In genomic region chr7:124874644-124875163, GRCh38 we compare ENCODE assay signal across 36 cellular contexts.
"Had no signal": no experiment of that assay in that cellular context is flagged by ENCODE, and none has a peak within 500 bp of the region (broad histone marks: within the 10 kb centered on the region; RNA-seq: fewer than 3 reads in every experiment).

No MANE protein-coding gene starts in this region.

- FAIRE-seq: astrocyte, TTC549 had no signal

- DNase-seq: activated B cell treated with CpG ODN at 0.5 μM for 24 hours; activated CD4-positive, alpha-beta memory T cell treated with anti-CD3 and anti-CD28 coated beads for 36 hours; activated CD4-positive, alpha-beta T cell treated with anti-CD3 and anti-CD28 coated beads for 4 hours; activated CD4-positive, alpha-beta T cell treated with anti-CD3 and anti-CD28 coated beads, Interleukin-2, amount 10 ng/mL, durations not matched to agents 24 days and 14 days; activated CD4-positive, alpha-beta T cell treated with anti-CD3 and anti-CD28 coated beads, Interleukin-2, amount 50 U/mL, for 1 hour; activated CD4-positive, alpha-beta T cell treated with anti-CD3 and anti-CD28 coated beads, Interleukin-2, amount 50 U/mL, for 4 hours; activated CD4-positive, CD25-positive, alpha-beta regulatory T cell treated with anti-CD3 and anti-CD28 coated beads, Interleukin-2, amount 50 U/mL, for 72 hours; activated CD8-positive, alpha-beta memory T cell treated with anti-CD3 and anti-CD28 coated beads, Interleukin-2, amount 50 U/mL, for 4 hours; activated CD8-positive, alpha-beta T cell treated with anti-CD3 and anti-CD28 coated beads for 36 hours; activated effector memory CD4-positive, alpha-beta T cell treated with anti-CD3 and anti-CD28 coated beads, Interleukin-2, amount 50 U/mL, for 16 hours; activated gamma-delta T cell treated with Interleukin-2 at 50 U/mL for 16 hours; activated naive CD4-positive, alpha-beta T cell; activated naive CD4-positive, alpha-beta T cell treated with anti-CD3 and anti-CD28 coated beads for 36 hours; activated naive CD4-positive, alpha-beta T cell treated with anti-CD3 and anti-CD28 coated beads, Interleukin-2, amount 50 U/mL, for 16 hours; activated naive CD8-positive, alpha-beta T cell treated with anti-CD3 and anti-CD28 coated beads for 36 hours; activated T-cell treated with anti-CD3 and anti-CD28 coated beads for 4 hours; activated T-cell treated with anti-CD3 and anti-CD28 coated beads, Interleukin-2, amount 50 U/mL, for 1 hour; activated T-cell treated with anti-CD3 and anti-CD28 coated beads, Interleukin-2, amount 50 U/mL, for 4 hours; activated T-cell treated with anti-CD3 and anti-CD28 coated beads, Interleukin-2, amount 50 U/mL, for 72 hours; adrenal gland; amniotic stem cell; aorta; body of pancreas; brain microvascular endothelial cell; central memory CD4-positive, alpha-beta T cell; T-helper 2 cell; T-helper 9 cell had no signal

- H3K4me3 ChIP-seq: adrenal gland, body of pancreas, breast epithelium had no signal

- H3K27me3 Mint-ChIP-seq: activated B cell treated with CpG ODN at 0.5 μM for 24 hours; activated CD4-positive, alpha-beta memory T cell treated with anti-CD3 and anti-CD28 coated beads for 36 hours; activated CD4-positive, alpha-beta T cell treated with anti-CD3 and anti-CD28 coated beads, Interleukin-2, amount 10 ng/mL, durations not matched to agents 24 days and 14 days; activated CD8-positive, alpha-beta T cell treated with anti-CD3 and anti-CD28 coated beads for 36 hours; activated naive CD8-positive, alpha-beta T cell treated with anti-CD3 and anti-CD28 coated beads for 36 hours; activated T-helper 17 cell treated with anti-CD3 and anti-CD28 coated beads, Interleukin-2, amount 50 U/mL, for 72 hours had no signal

- H3K27ac Mint-ChIP-seq: activated B cell treated with CpG ODN at 0.5 μM for 24 hours; activated CD4-positive, alpha-beta memory T cell treated with anti-CD3 and anti-CD28 coated beads for 36 hours; activated CD4-positive, alpha-beta T cell treated with anti-CD3 and anti-CD28 coated beads, Interleukin-2, amount 10 ng/mL, durations not matched to agents 24 days and 14 days; activated CD8-positive, alpha-beta T cell treated with anti-CD3 and anti-CD28 coated beads for 36 hours; activated naive CD4-positive, alpha-beta T cell treated with anti-CD3 and anti-CD28 coated beads for 36 hours; activated naive CD4-positive, alpha-beta T cell treated with anti-CD3 and anti-CD28 coated beads, Interleukin-2, amount 50 U/mL, for 72 hours; activated naive CD8-positive, alpha-beta T cell treated with anti-CD3 and anti-CD28 coated beads for 36 hours; activated T-cell treated with anti-CD3 and anti-CD28 coated beads, Interleukin-2, amount 50 U/mL, for 72 hours; activated T-helper 1 cell treated with anti-CD3 and anti-CD28 coated beads, Interleukin-12 subunit alpha, Interleukin-12 subunit beta, Interleukin-2, Interleukin-4 antibody, amounts not matched to agents 30 ng/mL and 10 ng/mL and 1 ng/mL, durations not matched to agents 14 hours and 24 hours and 36 hours; activated T-helper 17 cell treated with anti-CD3 and anti-CD28 coated beads, Interleukin-2, amount 50 U/mL, for 72 hours; T-helper 1 cell treated with Interleukin-12 subunit alpha and Interleukin-12 subunit beta and Interleukin-4 antibody, amounts not matched to agents 30 μg/mL and 1 μg/mL, for 36 hours; T-helper 2 cell treated with Interferon-gamma antibody and Interleukin-4, amounts not matched to agents 5 μg/mL and 100 μg/mL, for 36 hours had no signal

- H3K27me3 ChIP-seq: adrenal gland, body of pancreas, brain microvascular endothelial cell, breast epithelium had no signal

- H3K9me3 Mint-ChIP-seq: activated B cell treated with CpG ODN at 0.5 μM for 24 hours; activated CD4-positive, alpha-beta memory T cell treated with anti-CD3 and anti-CD28 coated beads for 36 hours; activated CD8-positive, alpha-beta T cell treated with anti-CD3 and anti-CD28 coated beads for 36 hours; activated naive CD4-positive, alpha-beta T cell treated with anti-CD3 and anti-CD28 coated beads for 36 hours; activated naive CD4-positive, alpha-beta T cell treated with anti-CD3 and anti-CD28 coated beads, Interleukin-2, amount 50 U/mL, for 72 hours; activated naive CD8-positive, alpha-beta T cell treated with anti-CD3 and anti-CD28 coated beads for 36 hours; activated T-cell treated with anti-CD3 and anti-CD28 coated beads, Interleukin-2, amount 50 U/mL, for 4 hours; activated T-cell treated with anti-CD3 and anti-CD28 coated beads, Interleukin-2, amount 50 U/mL, for 72 hours; activated T-helper 1 cell treated with anti-CD3 and anti-CD28 coated beads, Interleukin-12 subunit alpha, Interleukin-12 subunit beta, Interleukin-2, Interleukin-4 antibody, amounts not matched to agents 30 ng/mL and 10 ng/mL and 1 ng/mL, durations not matched to agents 14 hours and 24 hours and 36 hours; activated T-helper 17 cell treated with anti-CD3 and anti-CD28 coated beads, Interleukin-2, amount 50 U/mL, for 72 hours; T-helper 1 cell treated with Interleukin-12 subunit alpha and Interleukin-12 subunit beta and Interleukin-4 antibody, amounts not matched to agents 30 μg/mL and 1 μg/mL, for 36 hours; T-helper 2 cell treated with Interferon-gamma antibody and Interleukin-4, amounts not matched to agents 5 μg/mL and 100 μg/mL, for 36 hours had no signal

- H3K4me3 Mint-ChIP-seq: activated B cell treated with CpG ODN at 0.5 μM for 24 hours; activated CD4-positive, alpha-beta memory T cell treated with anti-CD3 and anti-CD28 coated beads for 36 hours; activated CD4-positive, alpha-beta T cell treated with anti-CD3 and anti-CD28 coated beads, Interleukin-2, amount 10 ng/mL, durations not matched to agents 24 days and 14 days; activated CD8-positive, alpha-beta T cell treated with anti-CD3 and anti-CD28 coated beads for 36 hours; activated naive CD4-positive, alpha-beta T cell treated with anti-CD3 and anti-CD28 coated beads for 36 hours; activated naive CD8-positive, alpha-beta T cell treated with anti-CD3 and anti-CD28 coated beads for 36 hours; activated T-cell treated with anti-CD3 and anti-CD28 coated beads, Interleukin-2, amount 50 U/mL, for 4 hours; activated T-cell treated with anti-CD3 and anti-CD28 coated beads, Interleukin-2, amount 50 U/mL, for 72 hours; activated T-helper 1 cell treated with anti-CD3 and anti-CD28 coated beads, Interleukin-12 subunit alpha, Interleukin-12 subunit beta, Interleukin-2, Interleukin-4 antibody, amounts not matched to agents 30 ng/mL and 10 ng/mL and 1 ng/mL, durations not matched to agents 14 hours and 24 hours and 36 hours; activated T-helper 17 cell treated with anti-CD3 and anti-CD28 coated beads, Interleukin-2, amount 50 U/mL, for 72 hours; T-helper 1 cell treated with Interleukin-12 subunit alpha and Interleukin-12 subunit beta and Interleukin-4 antibody, amounts not matched to agents 30 μg/mL and 1 μg/mL, for 36 hours; T-helper 2 cell treated with Interferon-gamma antibody and Interleukin-4, amounts not matched to agents 5 μg/mL and 100 μg/mL, for 36 hours had no signal

- ATAC-seq: activated CD8-positive, alpha-beta T cell treated with anti-CD3 and anti-CD28 coated beads for 36 hours; activated naive CD4-positive, alpha-beta T cell treated with anti-CD3 and anti-CD28 coated beads, Interleukin-2, amount 50 U/mL, for 72 hours; activated T-cell treated with anti-CD3 and anti-CD28 coated beads, Interleukin-2, amount 50 U/mL, for 4 hours; activated T-cell treated with anti-CD3 and anti-CD28 coated beads, Interleukin-2, amount 50 U/mL, for 72 hours; activated T-helper 17 cell treated with anti-CD3 and anti-CD28 coated beads, Interleukin-2, amount 50 U/mL, for 72 hours; body of pancreas had no signal

- H3K36me3 ChIP-seq: adrenal gland, brain microvascular endothelial cell, breast epithelium had no signal

- H3K9me3 ChIP-seq: body of pancreas, breast epithelium had no signal

- H3K4me1 Mint-ChIP-seq: activated B cell treated with CpG ODN at 0.5 μM for 24 hours; activated CD4-positive, alpha-beta T cell treated with anti-CD3 and anti-CD28 coated beads, Interleukin-2, amount 10 ng/mL, durations not matched to agents 24 days and 14 days; activated T-helper 17 cell treated with anti-CD3 and anti-CD28 coated beads, Interleukin-2, amount 50 U/mL, for 72 hours had no signal

- H3K27ac ChIP-seq: adrenal gland, body of pancreas, brain microvascular endothelial cell, breast epithelium, VCaP had no signal

- H3K4me1 ChIP-seq: adrenal gland, body of pancreas, breast epithelium had no signal
